12 cellular contexts compared by ENCODE assay signal in genomic region chr16:69327585-69328310, GRCh38. TPM values are rescaled to one million over a fixed set of nuclear protein-coding genes. Genes with fewer than 3 reads are reported as not detected.
A peak's percentile ranks its signal among the peaks of the same experiment; 100 is the strongest.
DNase-seq lines count a peak whose midpoint lies in the region; ATAC-seq and TF ChIP-seq lines count a peak whose summit lies in the region.
"Had no signal": no experiment of that assay in that cellular context is flagged by ENCODE, and none has a peak within 500 bp of the region (broad histone marks: within the 10 kb centered on the region; RNA-seq: fewer than 3 reads in every experiment).

No MANE protein-coding gene starts in this region.

- H3K36me3 Mint-ChIP-seq in activated T-helper 17 cell treated with anti-CD3 and anti-CD28 coated beads, Interleukin-2, amount 50 U/mL, for 72 hours (ENCODE audit: low read depth): peaks cover 89% of the 10 kb centered on the region

- no peak overlapping the region for H2BK5ac ChIP-seq in mesendoderm (ENCODE audit: low read length)

- intact Hi-C loops in left lung (cut with DNase I): no loop called here

- H3K27me3 Mint-ChIP-seq in activated T-helper 17 cell treated with anti-CD3 and anti-CD28 coated beads, Interleukin-2, amount 50 U/mL, for 72 hours: no peaks in the 10 kb centered on the region

- no peak overlapping the region for H3K4ac ChIP-seq in mesendoderm (ENCODE audit: low read depth, low read length)

- no peak for DNase-seq in mesendoderm
- DNase-seq in left lung: no peak
- no peak for DNase-seq in NCI-H2029 treated with DMSO at 0.1 percent for 48 hours (lab: John Stamatoyannopoulos, UW)
- DNase-seq: activated CD4-positive, CD25-positive, alpha-beta regulatory T cell; kidney glomerular epithelial cell; NCI-H1105 treated with DMSO at 0.1 percent for 48 hours; retina had no signal

- H3K27ac ChIP-seq in ACC112 (ENCODE audit: low read depth, low read length): no peak overlapping the region
- H3K27ac ChIP-seq in HUES64 (ENCODE audit: low read depth, low read length): no peak overlapping the region
- H3K27ac ChIP-seq in mesendoderm (ENCODE audit: low read depth, low read length): no peak overlapping the region
- H3K27ac ChIP-seq in left lung: no peak overlapping the region

- peaks cover 17% of the 10 kb centered on the region for H3K79me1 ChIP-seq in mesendoderm (ENCODE audit: low read length)

- no peak overlapping the region for H4K5ac ChIP-seq in mesendoderm (ENCODE audit: low read length)

- H3K4me2 ChIP-seq in mesendoderm (ENCODE audit: low read length): no peak overlapping the region

- no peak overlapping the region for H2AK5ac ChIP-seq in mesendoderm (ENCODE audit: low read length)

- H3K9me3 Mint-ChIP-seq in activated T-helper 17 cell treated with anti-CD3 and anti-CD28 coated beads, Interleukin-2, amount 50 U/mL, for 72 hours: no peaks in the 10 kb centered on the region

- no peak for TF ChIP-seq CTCF in left lung (IDR thresholded peaks at IDR 0.05)

- H3K27me3 ChIP-seq in ACC112 (ENCODE audit: insufficient read depth, low read length) (no peaks in the 10 kb centered on the region), HUES64 (ENCODE audit: insufficient read depth, low read length) (no peaks in the 10 kb centered on the region), mesendoderm (ENCODE audit: insufficient read depth, low read length, poor library complexity) (no peaks in the 10 kb centered on the region), left lung (no peaks in the 10 kb centered on the region)

- H3K56ac ChIP-seq in mesendoderm (ENCODE audit: low read length): peak overlapping the region; percentile 1

- H3K36me3 ChIP-seq in ACC112 (ENCODE audit: insufficient read depth, low read length) (peaks cover 6% of the 10 kb centered on the region; the same call in 1 of the 2 replicates), HUES64 (ENCODE audit: insufficient read depth, low read length) (peaks cover 77% of the 10 kb centered on the region), mesendoderm (ENCODE audit: control insufficient read depth, insufficient read depth, low read length) (peaks cover 9% of the 10 kb centered on the region), left lung (peaks cover 0 to 67% of the 10 kb centered on the region in 2 donors)

- peaks cover 47% of the 10 kb centered on the region for H3K79me2 ChIP-seq in ACC112 (ENCODE audit: control insufficient read depth, insufficient read depth, low read length, unreplicated experiment)
- H3K79me2 ChIP-seq in mesendoderm (ENCODE audit: control insufficient read depth, insufficient read depth, low read length): peaks cover 48% of the 10 kb centered on the region

- H3K4me1 Mint-ChIP-seq in activated T-helper 17 cell treated with anti-CD3 and anti-CD28 coated beads, Interleukin-2, amount 50 U/mL, for 72 hours: peaks cover 23% of the 10 kb centered on the region

- H3K9me3 ChIP-seq in HUES64 (ENCODE audit: insufficient read depth, low read depth, low read length) (no peaks in the 10 kb centered on the region), left lung (no peaks in the 10 kb centered on the region)

- H4K8ac ChIP-seq in mesendoderm (ENCODE audit: low read depth, low read length): no peak overlapping the region

- H2BK15ac ChIP-seq in mesendoderm (replicated peaks; ENCODE audit: low read depth): no peak overlapping the region

- H3K4me1 ChIP-seq in ACC112 (ENCODE audit: control insufficient read depth, insufficient read depth, low read length, unreplicated experiment) (peaks cover 13% of the 10 kb centered on the region), HUES64 (ENCODE audit: insufficient read depth, low read length) (peaks cover 13% of the 10 kb centered on the region), mesendoderm (ENCODE audit: control insufficient read depth, low read depth, low read length) (peaks cover 7% of the 10 kb centered on the region), left lung (peaks cover 18 to 65% of the 10 kb centered on the region in 2 donors)

- H3K18ac ChIP-seq in mesendoderm (ENCODE audit: low read length): no peak overlapping the region

- H3K9ac ChIP-seq in HUES64 (ENCODE audit: low read depth, low read length) (no peak overlapping the region), mesendoderm (ENCODE audit: low read length) (no peak overlapping the region)

- WGBS in HUES64: 93% methylated on average over 14 of the region's 14 CpGs
- WGBS in mesendoderm (ENCODE audit: extremely low coverage, insufficient coverage, low lambda C conversion rate): no CpG with 5 or more reads among the region's 14 CpGs

- H3K23ac ChIP-seq in mesendoderm (ENCODE audit: low read length): no peak overlapping the region

- peak overlapping the region; percentile 84 for H3K4me3 Mint-ChIP-seq in activated T-helper 17 cell treated with anti-CD3 and anti-CD28 coated beads, Interleukin-2, amount 50 U/mL, for 72 hours

- peak overlapping the region; percentile 66 for H3K27ac Mint-ChIP-seq in activated T-helper 17 cell treated with anti-CD3 and anti-CD28 coated beads, Interleukin-2, amount 50 U/mL, for 72 hours

- no peak overlapping the region for H2BK120ac ChIP-seq in mesendoderm (ENCODE audit: low read depth, low read length)

- H2AFZ ChIP-seq in ACC112 (ENCODE audit: low read length, unreplicated experiment): no peak overlapping the region

- H3K4me3 ChIP-seq in ACC112 (ENCODE audit: low read depth, low read length) (peak overlapping the region; percentile 93; the same call in 1 of the 2 replicates), HUES64 (ENCODE audit: low read length) (peak overlapping the region; percentile 96; the same call in 1 of the 2 replicates), mesendoderm (ENCODE audit: low read length) (no peak overlapping the region), left lung (no peak overlapping the region)

- no peak for ATAC-seq in activated T-helper 17 cell treated with anti-CD3 and anti-CD28 coated beads, Interleukin-2, amount 50 U/mL, for 72 hours (replicated peaks)
- ATAC-seq in left lung (no peak), GM21786 (IDR thresholded peaks at IDR 0.05; ENCODE audit: unreplicated experiment) (no peak), GM21390 (IDR thresholded peaks at IDR 0.05; ENCODE audit: unreplicated experiment) (no peak)

RNA-seq across cellular contexts. Expression of gene PDF, which starts 2.6 kb away (rescaled TPM):
- 17.9 TPM for polyA plus RNA-seq in HUES64 (2013, experiment 1 of 2)
- polyA plus RNA-seq in HUES64 (2013, experiment 2 of 2): 14.5 TPM
- total RNA-seq in activated T-helper 17 cell treated with anti-CD3 and anti-CD28 coated beads, Interleukin-2, amount 50 U/mL, for 72 hours: 10 to 100 TPM in 1 of 2 donors, 1 to 10 TPM in 1; 8.4 to 20.6 TPM
- 25.4 TPM for polyA plus RNA-seq in mesendoderm (2013, experiment 1 of 2)
- polyA plus RNA-seq in mesendoderm (2013, experiment 2 of 2): 23.4 TPM
- total RNA-seq in left lung: 10 to 100 TPM in 1 of 2 donors, 1 to 10 TPM in 1; 8.7 to 16.3 TPM

RNA-seq across cellular contexts. Expression of gene COG8, which starts 11.6 kb away (rescaled TPM):
- 31.5 TPM for polyA plus RNA-seq in HUES64 (2013, experiment 1 of 2)
- polyA plus RNA-seq in HUES64 (2013, experiment 2 of 2): 30.6 TPM
- 10 to 100 TPM; 29.7 to 34.2 TPM for total RNA-seq in activated T-helper 17 cell treated with anti-CD3 and anti-CD28 coated beads, Interleukin-2, amount 50 U/mL, for 72 hours
- polyA plus RNA-seq in mesendoderm (2013, experiment 1 of 2): 28.2 TPM
- 28.4 TPM for polyA plus RNA-seq in mesendoderm (2013, experiment 2 of 2)
- total RNA-seq in left lung: 10 to 100 TPM; 29.9 to 34.3 TPM

RNA-seq across cellular contexts. Expression of gene NIP7, which starts 11.8 kb away (rescaled TPM):
- 37.2 TPM for polyA plus RNA-seq in HUES64 (2013, experiment 1 of 2)
- 40.1 TPM for polyA plus RNA-seq in HUES64 (2013, experiment 2 of 2)
- total RNA-seq in activated T-helper 17 cell treated with anti-CD3 and anti-CD28 coated beads, Interleukin-2, amount 50 U/mL, for 72 hours: 10 to 100 TPM; 26.3 to 34.0 TPM
- 74.2 TPM for polyA plus RNA-seq in mesendoderm (2013, experiment 1 of 2)
- 74.5 TPM for polyA plus RNA-seq in mesendoderm (2013, experiment 2 of 2)
- total RNA-seq in left lung: 10 to 100 TPM; 17.4 to 25.8 TPM

RNA-seq across cellular contexts. Expression of gene VPS4A, which starts 16.6 kb away (rescaled TPM):
- polyA plus RNA-seq in HUES64 (2013, experiment 1 of 2): 22.0 TPM
- polyA plus RNA-seq in HUES64 (2013, experiment 2 of 2): 25.5 TPM
- 10 to 100 TPM; 20.7 to 26.9 TPM for total RNA-seq in activated T-helper 17 cell treated with anti-CD3 and anti-CD28 coated beads, Interleukin-2, amount 50 U/mL, for 72 hours
- 33.5 TPM for polyA plus RNA-seq in mesendoderm (2013, experiment 1 of 2)
- 35.0 TPM for polyA plus RNA-seq in mesendoderm (2013, experiment 2 of 2)
- 10 to 100 TPM; 20.6 to 25.9 TPM for total RNA-seq in left lung

RNA-seq across cellular contexts. Expression of gene TMED6, which starts 23.8 kb away (rescaled TPM):
- polyA plus RNA-seq in HUES64 (2013, experiment 1 of 2): not detected
- not detected for polyA plus RNA-seq in HUES64 (2013, experiment 2 of 2)
- total RNA-seq in activated T-helper 17 cell treated with anti-CD3 and anti-CD28 coated beads, Interleukin-2, amount 50 U/mL, for 72 hours: 1 to 10 TPM; 2.0 to 4.0 TPM
- 0.06 TPM for polyA plus RNA-seq in mesendoderm (2013, experiment 1 of 2)
- polyA plus RNA-seq in mesendoderm (2013, experiment 2 of 2): 0.17 TPM
- total RNA-seq in left lung: 1 to 10 TPM; 1.2 to 4.2 TPM

Comparison
In these comparisons a context has a peak if more than half of its experiments do, and no peak if none do; other contexts are left out.
1. H3K4me3 ChIP-seq: peak in ACC112 (single experiment) and HUES64 (single experiment); none in mesendoderm (single experiment) and left lung (0 of 2).